7 cellular contexts compared by ENCODE assay signal in the genomic region with DNA sequence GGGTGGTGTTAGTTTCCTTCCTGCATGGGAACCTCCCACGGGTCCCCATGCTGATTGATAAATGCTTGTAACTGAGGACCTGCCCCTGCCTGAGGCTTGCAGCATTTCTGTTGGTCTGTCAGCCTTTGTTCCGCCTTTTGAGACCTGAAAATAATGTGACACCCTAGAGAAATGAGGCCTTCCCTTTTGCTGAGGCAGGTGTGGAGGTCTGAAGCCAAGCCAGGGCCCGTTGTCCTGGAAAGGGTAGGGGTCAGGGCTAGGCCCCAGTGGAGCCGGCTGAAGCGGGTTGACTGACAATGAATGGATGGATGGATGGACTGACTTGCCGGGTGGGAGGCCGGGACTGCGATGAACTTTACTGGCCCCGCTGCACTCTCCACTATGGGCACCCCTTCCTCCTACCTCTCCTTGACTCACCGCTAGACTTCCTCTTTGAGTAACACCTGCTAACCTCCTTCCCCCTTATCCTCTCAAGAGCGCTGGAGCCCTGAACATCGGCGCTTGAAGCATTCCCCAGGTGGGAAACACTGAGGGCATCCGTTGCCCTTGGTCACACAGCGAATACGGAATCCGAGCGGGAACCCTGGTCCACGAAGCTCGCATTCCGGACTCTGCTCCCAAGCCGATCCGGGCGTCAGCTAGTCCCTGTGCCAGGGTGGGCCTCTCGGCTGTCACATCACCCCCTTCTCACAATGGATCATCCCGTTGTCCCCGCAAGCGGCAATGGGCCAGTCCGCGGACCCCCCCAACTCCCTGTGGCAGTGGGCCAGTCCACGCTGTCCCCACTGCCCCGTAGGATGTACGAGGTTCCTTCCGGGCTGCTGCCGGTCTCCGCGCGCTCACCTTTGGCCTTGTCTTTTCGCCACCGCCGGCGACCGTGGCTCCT. TPM values are rescaled to one million over a fixed set of nuclear protein-coding genes. Genes with fewer than 3 reads are reported as not detected.
A peak's percentile ranks its signal among the peaks of the same experiment; 100 is the strongest.
DNase-seq lines count a peak whose midpoint lies in the region; ATAC-seq lines count a peak whose summit lies in the region.

No MANE protein-coding gene starts in this region.

- intact Hi-C loops in Right ventricle myocardium inferior (cut with DNase I): loop anchor here (5.0 kb wide), 1 partner anchor 171 kb away; no protein-coding TSS in a partner anchor
- intact Hi-C loops in posterior cingulate gyrus (cut with DNase I): no loop called here

- ATAC-seq in GM18870 (IDR thresholded peaks at IDR 0.05; ENCODE audit: unreplicated experiment): peak; percentile 34
- peak; percentile 41 for ATAC-seq in HG02938 (IDR thresholded peaks at IDR 0.05; ENCODE audit: unreplicated experiment)
- ATAC-seq in Right ventricle myocardium inferior: peak; percentile 12

- no peak for DNase-seq in NT2/D1 (ENCODE audit: low read depth, low spot score)
- peak; percentile 54 for DNase-seq in activated gamma-delta T cell treated with Interleukin-2 at 50 U/mL for 16 hours
- DNase-seq in Right ventricle myocardium inferior (ENCODE audit: missing footprints): peak; percentile 76
- DNase-seq in posterior cingulate gyrus: peak in 8 of 10 donors; percentile 45 to 95 (median 59)
- no peak for DNase-seq in NCI-H1694 (lab: John Stamatoyannopoulos, UW)

- peak overlapping the region; percentile 54 for H3K4me3 ChIP-seq in NT2/D1 (ENCODE audit: insufficient read length, low read depth)

- peaks cover 8% of the 10 kb centered on the region; the same call in 1 of the 2 replicates for H3K9me3 ChIP-seq in NT2/D1 (ENCODE audit: insufficient read depth, low read length)

- H3K9ac ChIP-seq in NT2/D1 (ENCODE audit: insufficient read length, low read depth): peak overlapping the region; percentile 33

- peaks cover 89% of the 10 kb centered on the region for H3K27me3 ChIP-seq in NT2/D1 (ENCODE audit: insufficient read depth, insufficient read length)

- H3K36me3 ChIP-seq in NT2/D1 (ENCODE audit: insufficient read depth, insufficient read length, low read length): no peaks in the 10 kb centered on the region

- H3K4me1 ChIP-seq in NT2/D1 (ENCODE audit: insufficient read depth, insufficient read length): peaks cover 7% of the 10 kb centered on the region

RNA-seq across cellular contexts. Expression of gene LIPE, which starts 4.4 kb away (rescaled TPM):
- total RNA-seq in Right ventricle myocardium inferior: 67.7 TPM

RNA-seq across cellular contexts. Expression of gene CXCL17, which starts 19.9 kb away (rescaled TPM):
- not detected for total RNA-seq in Right ventricle myocardium inferior

RNA-seq across cellular contexts. Expression of gene CNFN, which starts 32.7 kb away (rescaled TPM):
- 0.87 TPM for total RNA-seq in Right ventricle myocardium inferior

Comparison
In these comparisons a context has a peak if more than half of its experiments do, and no peak if none do; other contexts are left out.
1. DNase-seq: peak in activated gamma-delta T cell treated with Interleukin-2 at 50 U/mL for 16 hours (single experiment), Right ventricle myocardium inferior (single experiment) and posterior cingulate gyrus (8 of 10); none in NT2/D1 (single experiment) and NCI-H1694 (single experiment).
2. Peak in every context shown above with its lines, with median percentiles within 50 percentile points of each other: ATAC-seq.